Comparison of ENCODE assay signal across 1 cellular context in the genomic region with DNA sequence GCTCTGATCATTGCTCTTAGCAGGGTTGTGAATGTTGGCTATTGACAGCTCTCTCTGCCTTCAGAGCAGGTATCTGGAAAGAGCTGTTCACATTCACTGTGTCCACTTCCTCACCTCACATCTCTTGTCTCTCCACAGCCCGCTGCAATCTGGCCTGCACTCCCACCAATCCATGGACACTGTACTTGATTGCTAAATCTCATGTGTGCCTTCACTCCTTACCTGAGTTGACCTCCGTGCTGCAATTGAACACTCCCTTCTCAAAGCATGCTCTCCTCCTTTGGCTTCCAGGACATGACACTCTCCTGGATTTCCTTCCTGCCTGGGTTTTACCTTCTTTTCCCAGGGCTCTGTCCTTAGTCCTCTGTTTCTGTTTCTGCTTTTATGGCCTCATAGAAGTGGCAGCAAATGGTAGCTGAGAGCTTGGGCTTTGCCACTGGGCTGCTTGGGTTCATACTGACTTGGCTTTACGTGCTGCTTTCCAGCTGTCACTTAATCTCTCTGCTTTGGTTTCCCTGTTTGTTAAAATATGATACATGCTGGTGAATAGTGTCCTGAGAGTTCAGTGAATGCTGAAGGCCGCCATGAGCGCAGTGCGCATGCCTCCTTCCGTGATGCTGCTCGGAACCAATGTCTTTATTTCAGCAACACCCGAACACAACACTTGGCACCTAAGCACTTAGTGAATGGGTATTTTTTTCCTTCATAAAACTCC.
TF ChIP-seq lines count a peak whose summit lies in the region.

No MANE protein-coding gene starts in this region.

TF ChIP-seq in liver, 16 proteins besides CTCF, POLR2A, EP300 and RAD21 (continued from another document):
- TF ChIP-seq, protein P1, sequence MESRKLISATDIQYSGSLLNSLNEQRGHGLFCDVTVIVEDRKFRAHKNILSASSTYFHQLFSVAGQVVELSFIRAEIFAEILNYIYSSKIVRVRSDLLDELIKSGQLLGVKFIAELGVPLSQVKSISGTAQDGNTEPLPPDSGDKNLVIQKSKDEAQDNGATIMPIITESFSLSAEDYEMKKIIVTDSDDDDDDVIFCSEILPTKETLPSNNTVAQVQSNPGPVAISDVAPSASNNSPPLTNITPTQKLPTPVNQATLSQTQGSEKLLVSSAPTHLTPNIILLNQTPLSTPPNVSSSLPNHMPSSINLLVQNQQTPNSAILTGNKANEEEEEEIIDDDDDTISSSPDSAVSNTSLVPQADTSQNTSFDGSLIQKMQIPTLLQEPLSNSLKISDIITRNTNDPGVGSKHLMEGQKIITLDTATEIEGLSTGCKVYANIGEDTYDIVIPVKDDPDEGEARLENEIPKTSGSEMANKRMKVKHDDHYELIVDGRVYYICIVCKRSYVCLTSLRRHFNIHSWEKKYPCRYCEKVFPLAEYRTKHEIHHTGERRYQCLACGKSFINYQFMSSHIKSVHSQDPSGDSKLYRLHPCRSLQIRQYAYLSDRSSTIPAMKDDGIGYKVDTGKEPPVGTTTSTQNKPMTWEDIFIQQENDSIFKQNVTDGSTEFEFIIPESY (IDR thresholded peaks at IDR 0.05), result no peak
